ENCODE assay signal across 8 cellular contexts in the genomic region with DNA sequence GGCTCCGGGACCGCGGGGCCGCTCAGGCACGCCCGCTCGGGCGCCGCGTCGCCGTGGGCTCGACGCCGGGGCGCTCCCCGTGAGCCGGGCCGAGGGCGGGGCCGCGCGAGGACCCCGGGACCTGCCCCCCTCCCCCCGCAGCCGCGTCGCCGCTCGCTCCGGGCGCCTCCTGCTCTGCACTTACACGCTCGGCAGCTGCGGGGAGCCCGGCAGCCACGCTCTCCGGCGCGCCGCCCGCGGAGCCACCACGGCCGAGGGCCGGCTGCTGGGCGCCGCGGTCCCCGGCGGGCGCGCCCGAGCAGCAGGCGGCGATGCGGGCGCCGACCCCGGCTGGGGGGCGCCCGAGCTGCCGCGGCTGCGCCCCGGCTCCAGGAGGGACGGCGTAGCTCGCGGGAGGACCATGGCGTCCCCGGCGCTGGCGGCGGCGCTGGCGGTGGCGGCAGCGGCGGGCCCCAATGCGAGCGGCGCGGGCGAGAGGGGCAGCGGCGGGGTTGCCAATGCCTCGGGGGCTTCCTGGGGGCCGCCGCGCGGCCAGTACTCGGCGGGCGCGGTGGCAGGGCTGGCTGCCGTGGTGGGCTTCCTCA.
DNase-seq lines count a peak whose midpoint lies in the region; ATAC-seq lines count a peak whose summit lies in the region.

A gene (plus strand): TSS at position 179 of the 584 bp plus-strand sequence. CDS start 222 bp downstream, at position 401.

- H3K27ac Mint-ChIP-seq in activated naive CD8-positive, alpha-beta T cell = no peak within 1 kb of the TSS
- no peak within 1 kb of the TSS for H3K27ac Mint-ChIP-seq in stimulated activated naive CD8-positive, alpha-beta T cell treated with anti-CD3 and anti-CD28 coated beads, Interleukin-15, amount 100 ng/mL, for 72 hours

- H3K27me3 Mint-ChIP-seq in activated naive CD8-positive, alpha-beta T cell = peaks cover 5% of the 10 kb centered on the region
- peaks cover 68% of the 10 kb centered on the region for H3K27me3 Mint-ChIP-seq in stimulated activated naive CD8-positive, alpha-beta T cell treated with anti-CD3 and anti-CD28 coated beads, Interleukin-15, amount 100 ng/mL, for 72 hours

- H3K9me3 ChIP-seq in iPS-18c (ENCODE audit: control insufficient read depth, insufficient read depth, low read length) = no peaks in the 10 kb centered on the region

- peak within 1 kb of the TSS; percentile 40 for H3K4me3 ChIP-seq in iPS-18c (ENCODE audit: insufficient read depth, low read depth, low read length)

- no peaks in the 10 kb centered on the region for H3K36me3 Mint-ChIP-seq in activated naive CD8-positive, alpha-beta T cell

- H3K4me1 Mint-ChIP-seq in activated naive CD8-positive, alpha-beta T cell (ENCODE audit: low read depth) = peaks cover 4% of the 10 kb centered on the region
- H3K4me1 Mint-ChIP-seq in stimulated activated naive CD8-positive, alpha-beta T cell treated with anti-CD3 and anti-CD28 coated beads, Interleukin-15, amount 100 ng/mL, for 72 hours = peaks cover 14% of the 10 kb centered on the region

- no peaks in the 10 kb centered on the region for H3K9me3 Mint-ChIP-seq in activated naive CD8-positive, alpha-beta T cell (ENCODE audit: low read depth)
- H3K9me3 Mint-ChIP-seq in stimulated activated naive CD8-positive, alpha-beta T cell treated with anti-CD3 and anti-CD28 coated beads, Interleukin-15, amount 100 ng/mL, for 72 hours = no peaks in the 10 kb centered on the region

- DNase-seq in DMS 273 (lab: John Stamatoyannopoulos, UW; ENCODE audit: unreplicated experiment) = peak; percentile 68
- no peak for DNase-seq in DMS 273 treated with DMSO at 0.1 percent for 48 hours (lab: John Stamatoyannopoulos, UW)
- DNase-seq in stimulated activated naive CD8-positive, alpha-beta T cell treated with anti-CD3 and anti-CD28 coated beads, Interleukin-15, amount 100 ng/mL, for 72 hours = no peak
- DNase-seq in epidermal melanocyte (ENCODE audit: insufficient read length, low spot score) = no peak
- DNase-seq in CD1c-positive myeloid dendritic cell (ENCODE audit: extremely low spot score) = no peak

- peak within 1 kb of the TSS; percentile 52 for H3K4me3 Mint-ChIP-seq in activated naive CD8-positive, alpha-beta T cell
- peak within 1 kb of the TSS; percentile 55 to 73 for H3K4me3 Mint-ChIP-seq in stimulated activated naive CD8-positive, alpha-beta T cell treated with anti-CD3 and anti-CD28 coated beads, Interleukin-15, amount 100 ng/mL, for 72 hours

- peak; percentile 26 for ATAC-seq in stimulated activated naive CD8-positive, alpha-beta T cell treated with anti-CD3 and anti-CD28 coated beads, Interleukin-15, amount 100 ng/mL, for 72 hours
- no peak for ATAC-seq in GM21786 (IDR thresholded peaks at IDR 0.05; ENCODE audit: unreplicated experiment)
